ENCODE assay signal across 8 cellular contexts in genomic region chr19:18388328-18389094, GRCh38.
DNase-seq lines count a peak whose midpoint lies in the region; ATAC-seq and TF ChIP-seq lines count a peak whose summit lies in the region.

No MANE protein-coding gene starts in this region.

- no peaks in the 10 kb centered on the region for H3K36me3 Mint-ChIP-seq in nephron (ENCODE audit: low read depth)

- peak; percentile 100 for TF ChIP-seq CTCF in nephron (IDR thresholded peaks at IDR 0.05; ENCODE audit: unreplicated experiment in 3 of 3)

- peaks cover 0 to 54% (median 0%) of the 10 kb centered on the region in 11 experiments; a peak in 6 of 22 replicates for H3K36me3 ChIP-seq in BLaER1 treated with 17β-estradiol and CSF1 and Interleukin-3, amounts not matched to agents 10 nM and 100 nM
- no peaks in the 10 kb centered on the region for H3K36me3 ChIP-seq in NT2/D1 (ENCODE audit: insufficient read depth, insufficient read length, low read length)

- H3K9me3 ChIP-seq in BLaER1 treated with 17β-estradiol and CSF1 and Interleukin-3, amounts not matched to agents 10 nM and 100 nM (replicated peaks in 1 of 11), result no peaks in the 10 kb centered on the region
- no peaks in the 10 kb centered on the region for H3K9me3 ChIP-seq in NT2/D1 (ENCODE audit: insufficient read depth, low read length)

- peak; percentile 62 for ATAC-seq in HG03565 (IDR thresholded peaks at IDR 0.05; ENCODE audit: unreplicated experiment)

- H3K9me3 Mint-ChIP-seq in nephron, result no peaks in the 10 kb centered on the region

- H3K4me2 ChIP-seq in BLaER1 treated with 17β-estradiol and CSF1 and Interleukin-3, amounts not matched to agents 10 nM and 100 nM, result peak overlapping the region; percentile 83 to 99 (median 89)

- H3K4me3 Mint-ChIP-seq in nephron, result peak overlapping the region in 2 of 3 experiments; percentile 51 to 62

- no peak overlapping the region for H3K27ac Mint-ChIP-seq in nephron

- peak; percentile 71 for TF ChIP-seq POLR2A in GM19099 (IDR thresholded peaks at IDR 0.05; ENCODE audit: extremely low read depth, insufficient read length, low read depth)

- H3K27me3 ChIP-seq in BLaER1 treated with 17β-estradiol and CSF1 and Interleukin-3, amounts not matched to agents 10 nM and 100 nM, result peaks cover 0 to 54% (median 35%) of the 10 kb centered on the region in 11 experiments; a peak in 17 of 22 replicates
- H3K27me3 ChIP-seq in NT2/D1 (ENCODE audit: insufficient read depth, insufficient read length), result peaks cover 40% of the 10 kb centered on the region

- H3K27ac ChIP-seq in BLaER1 treated with 17β-estradiol and CSF1 and Interleukin-3, amounts not matched to agents 10 nM and 100 nM, result peak overlapping the region in 4 of 11 experiments; percentile 3 to 46 (median 36); a peak in 5 of 22 replicates

- peaks cover 12% of the 10 kb centered on the region for H3K4me1 Mint-ChIP-seq in nephron

- H3K4me3 ChIP-seq in BLaER1 treated with 17β-estradiol and CSF1 and Interleukin-3, amounts not matched to agents 10 nM and 100 nM, result peak overlapping the region; percentile 6 to 58 (median 44); a peak in 16 of 20 replicates
- H3K4me3 ChIP-seq in NT2/D1 (ENCODE audit: insufficient read length, low read depth), result peak overlapping the region; percentile 34

- peak; percentile 68 for DNase-seq in NT2/D1 (ENCODE audit: low read depth, low spot score)
- peak; percentile 88 for DNase-seq in activated T-cell treated with anti-CD3 and anti-CD28 coated beads, Interleukin-2, amount 50 U/mL, for 1 hour
- peak; percentile 44 for DNase-seq in fibroblast of gingiva (ENCODE audit: low read depth)
- DNase-seq in stimulated activated naive CD4-positive, alpha-beta T cell treated with Interleukin-2 at 50 U/mL for 16 hours (lab: John Stamatoyannopoulos, UW), result peak; percentile 64

- H3K27me3 Mint-ChIP-seq in nephron (ENCODE audit: low read depth), result peaks cover 24% of the 10 kb centered on the region

- H3K9ac ChIP-seq in BLaER1 treated with 17β-estradiol and CSF1 and Interleukin-3, amounts not matched to agents 10 nM and 100 nM, result peak overlapping the region in 10 of 11 experiments; percentile 26 to 72 (median 54); a peak in 14 of 22 replicates
- peak overlapping the region; percentile 73 for H3K9ac ChIP-seq in NT2/D1 (ENCODE audit: insufficient read length, low read depth)

- peaks cover 0 to 55% (median 0%) of the 10 kb centered on the region in 11 experiments; a peak in 4 of 22 replicates for H4K20me1 ChIP-seq in BLaER1 treated with 17β-estradiol and CSF1 and Interleukin-3, amounts not matched to agents 10 nM and 100 nM

- H3K4me1 ChIP-seq in BLaER1 treated with 17β-estradiol and CSF1 and Interleukin-3, amounts not matched to agents 10 nM and 100 nM, result peaks cover 27 to 97% (median 57%) of the 10 kb centered on the region in 10 experiments
- H3K4me1 ChIP-seq in NT2/D1 (ENCODE audit: insufficient read depth, insufficient read length), result peaks cover 12% of the 10 kb centered on the region
